ENCODE assay signal across 1 cellular context in the genomic region with DNA sequence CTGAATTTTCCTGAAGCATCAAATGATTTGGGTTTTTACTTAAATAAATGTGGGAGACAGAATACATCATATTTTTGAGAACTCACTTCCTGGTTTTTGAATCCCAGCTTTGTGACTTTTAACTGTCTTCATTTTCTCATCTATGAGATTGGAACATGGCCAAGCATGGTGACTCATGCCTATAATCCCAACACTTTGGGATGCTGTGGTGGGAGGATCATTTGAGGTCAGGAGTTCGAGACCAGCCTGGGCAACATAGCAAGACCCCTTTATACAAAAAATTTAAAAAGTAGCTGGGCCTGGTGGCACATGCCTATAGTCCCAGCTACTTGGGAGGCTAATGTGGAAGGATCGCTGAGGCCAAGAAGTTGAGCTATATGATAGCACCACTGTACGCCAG.
TF ChIP-seq lines count a peak whose summit lies in the region.

No MANE protein-coding gene starts in this region.

TF ChIP-seq in K562, 482 proteins besides CTCF, POLR2A, EP300 and RAD21 (continued from another document and continues in another):
- TF ChIP-seq, protein P1, sequence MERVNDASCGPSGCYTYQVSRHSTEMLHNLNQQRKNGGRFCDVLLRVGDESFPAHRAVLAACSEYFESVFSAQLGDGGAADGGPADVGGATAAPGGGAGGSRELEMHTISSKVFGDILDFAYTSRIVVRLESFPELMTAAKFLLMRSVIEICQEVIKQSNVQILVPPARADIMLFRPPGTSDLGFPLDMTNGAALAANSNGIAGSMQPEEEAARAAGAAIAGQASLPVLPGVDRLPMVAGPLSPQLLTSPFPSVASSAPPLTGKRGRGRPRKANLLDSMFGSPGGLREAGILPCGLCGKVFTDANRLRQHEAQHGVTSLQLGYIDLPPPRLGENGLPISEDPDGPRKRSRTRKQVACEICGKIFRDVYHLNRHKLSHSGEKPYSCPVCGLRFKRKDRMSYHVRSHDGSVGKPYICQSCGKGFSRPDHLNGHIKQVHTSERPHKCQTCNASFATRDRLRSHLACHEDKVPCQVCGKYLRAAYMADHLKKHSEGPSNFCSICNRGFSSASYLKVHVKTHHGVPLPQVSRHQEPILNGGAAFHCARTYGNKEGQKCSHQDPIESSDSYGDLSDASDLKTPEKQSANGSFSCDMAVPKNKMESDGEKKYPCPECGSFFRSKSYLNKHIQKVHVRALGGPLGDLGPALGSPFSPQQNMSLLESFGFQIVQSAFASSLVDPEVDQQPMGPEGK (CRISPR knock-in tag; IDR thresholded peaks at IDR 0.05; ENCODE audit: borderline replicate concordance), result no peak
- TF ChIP-seq, protein P2, sequence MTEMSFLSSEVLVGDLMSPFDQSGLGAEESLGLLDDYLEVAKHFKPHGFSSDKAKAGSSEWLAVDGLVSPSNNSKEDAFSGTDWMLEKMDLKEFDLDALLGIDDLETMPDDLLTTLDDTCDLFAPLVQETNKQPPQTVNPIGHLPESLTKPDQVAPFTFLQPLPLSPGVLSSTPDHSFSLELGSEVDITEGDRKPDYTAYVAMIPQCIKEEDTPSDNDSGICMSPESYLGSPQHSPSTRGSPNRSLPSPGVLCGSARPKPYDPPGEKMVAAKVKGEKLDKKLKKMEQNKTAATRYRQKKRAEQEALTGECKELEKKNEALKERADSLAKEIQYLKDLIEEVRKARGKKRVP (CRISPR knock-in tag; IDR thresholded peaks at IDR 0.05), result no peak
- TF ChIP-seq SRSF3 (IDR thresholded peaks at IDR 0.05; ENCODE audit: insufficient read depth, low read length) (no peak), LEF1 (IDR thresholded peaks at IDR 0.05) (no peak), LARP7 (IDR thresholded peaks at IDR 0.05) (no peak), PREB (CRISPR knock-in tag; IDR thresholded peaks at IDR 0.05) (no peak), SMARCE1 (IDR thresholded peaks at IDR 0.05) (0 out of 2 replicates have a peak, but pooled peaks have one; percentile 18), HNRNPLL (IDR thresholded peaks at IDR 0.05; ENCODE audit: low read depth, low read length, poor library complexity, severe bottlenecking) (no peak), EWSR1 (IDR thresholded peaks at IDR 0.05; ENCODE audit: borderline replicate concordance, low read depth, partially characterized antibody) (no peak), TSHZ1 (CRISPR knock-in tag; IDR thresholded peaks at IDR 0.05) (no peak), TRIM25 (IDR thresholded peaks at IDR 0.05; ENCODE audit: borderline replicate concordance) (no peak), PHTF2 (CRISPR knock-in tag; IDR thresholded peaks at IDR 0.05) (no peak), ZNF124 (CRISPR knock-in tag; IDR thresholded peaks at IDR 0.05) (no peak), ATF3 (IDR thresholded peaks at IDR 0.05) (peak; percentile 86), ATF3 (CRISPR knock-in tag; conservative IDR thresholded peaks at IDR 0.05) (no peak), SRSF9 (IDR thresholded peaks at IDR 0.05; ENCODE audit: borderline replicate concordance, low read depth, low read length) (no peak), PTRF (tag; IDR thresholded peaks at IDR 0.05) (no peak), ESRRA (IDR thresholded peaks at IDR 0.05; ENCODE audit: borderline replicate concordance, low read depth) (no peak), COPS2 (conservative IDR thresholded peaks at IDR 0.05) (no peak), ZNF316 (IDR thresholded peaks at IDR 0.05) (no peak), GATAD2A (IDR thresholded peaks at IDR 0.05) (no peak), ZNF311 (CRISPR knock-in tag; IDR thresholded peaks at IDR 0.05) (no peak), ZNF764 (CRISPR knock-in tag; IDR thresholded peaks at IDR 0.05; ENCODE audit: low read depth) (no peak), MEIS2 (IDR thresholded peaks at IDR 0.05; ENCODE audit: partially characterized antibody) (no peak), TSC22D4 (tag; IDR thresholded peaks at IDR 0.05) (no peak), BRF2 (IDR thresholded peaks at IDR 0.05; ENCODE audit: borderline replicate concordance, insufficient read depth, insufficient read length) (no peak), NR3C1 (CRISPR knock-in tag; IDR thresholded peaks at IDR 0.05) (no peak), EP400 (IDR thresholded peaks at IDR 0.05) (no peak), ZNF79 (CRISPR knock-in tag; IDR thresholded peaks at IDR 0.05; ENCODE audit: low read depth) (no peak), RBM25 (IDR thresholded peaks at IDR 0.05; ENCODE audit: low read depth, low read length, severe bottlenecking) (peak; percentile 73), BRD9 (IDR thresholded peaks at IDR 0.05; ENCODE audit: low read depth, partially characterized antibody) (no peak), NFE2 (IDR thresholded peaks at IDR 0.05; ENCODE audit: low read depth) (peak; percentile 62), STAT5B (CRISPR knock-in tag; IDR thresholded peaks at IDR 0.05) (no peak), ELK1 (CRISPR knock-in tag; IDR thresholded peaks at IDR 0.05) (no peak), ZNF785 (CRISPR knock-in tag; IDR thresholded peaks at IDR 0.05) (no peak), CCNT2 (IDR thresholded peaks at IDR 0.05; ENCODE audit: borderline replicate concordance, extremely low read depth, insufficient read length, low read depth, low read length) (no peak), ZBTB7A (IDR thresholded peaks at IDR 0.05; ENCODE audit: borderline replicate concordance, control insufficient read depth, low read depth, low read length) (no peak), ZNF740 (CRISPR knock-in tag; IDR thresholded peaks at IDR 0.05) (no peak), ZNF740 (tag; IDR thresholded peaks at IDR 0.05) (no peak), ZNF699 (CRISPR knock-in tag; IDR thresholded peaks at IDR 0.05; ENCODE audit: insufficient replicate concordance) (no peak), MLX (CRISPR knock-in tag; conservative IDR thresholded peaks at IDR 0.05) (no peak), CBFA2T3 (IDR thresholded peaks at IDR 0.05) (no peak), RCOR1 (IDR thresholded peaks at IDR 0.05; ENCODE audit: borderline replicate concordance in 1 of 2, low read depth in 2 of 2, low read length in 2 of 2) (peak in 1 of 2 experiments; percentile 47; a peak in 1 of 4 replicates)
- TF ChIP-seq, protein P3, sequence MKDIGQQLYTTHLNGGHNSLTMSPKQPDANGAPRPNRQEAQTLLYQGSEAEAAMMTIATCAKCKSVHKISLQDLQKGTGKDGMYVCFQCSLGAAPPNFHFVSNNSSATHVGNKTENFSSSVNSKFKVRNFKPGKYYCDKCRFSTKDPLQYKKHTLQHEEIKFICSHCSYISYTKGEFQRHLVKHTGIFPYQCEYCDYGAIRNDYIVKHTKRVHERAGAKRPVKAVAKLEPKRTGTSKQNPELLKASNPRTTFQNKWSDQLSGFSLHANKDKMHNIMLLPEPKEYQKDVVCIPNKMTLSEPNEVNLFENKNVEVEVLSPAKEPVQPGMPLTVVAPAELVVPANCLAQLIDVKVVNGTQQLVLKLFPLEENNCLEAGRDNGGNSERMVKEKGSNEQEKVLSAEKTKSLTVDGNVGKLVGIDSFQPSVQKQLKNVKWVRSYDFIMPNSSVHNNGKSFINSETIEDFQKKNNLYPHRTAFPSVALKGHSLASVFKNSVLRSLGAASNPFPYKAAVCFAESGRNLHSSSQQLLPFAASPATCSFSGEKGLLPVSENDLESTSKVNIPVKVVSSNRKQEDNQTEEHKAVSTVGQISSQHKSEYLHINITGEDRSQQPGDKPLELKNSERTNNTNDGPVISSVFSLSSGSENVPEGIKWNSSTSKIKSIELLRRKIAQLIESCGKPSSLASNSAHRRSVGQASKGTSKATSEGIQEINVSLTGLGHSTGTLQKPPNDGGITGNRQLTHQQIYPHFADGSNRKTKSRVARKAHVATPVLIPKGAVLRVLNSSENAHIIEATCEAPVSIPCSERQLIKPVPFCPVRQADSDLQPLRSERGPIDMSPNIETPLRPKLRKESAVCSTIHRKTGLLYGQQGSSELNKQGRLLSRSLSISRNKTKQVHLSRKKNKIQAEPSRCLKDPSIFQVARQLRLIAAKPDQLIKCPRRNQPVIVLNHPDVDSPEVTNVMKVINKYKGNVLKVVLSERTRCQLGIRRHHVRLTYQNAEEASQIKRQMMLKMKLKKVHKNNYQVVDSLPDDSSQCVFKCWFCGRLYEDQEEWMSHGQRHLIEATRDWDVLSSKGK (CRISPR knock-in tag; IDR thresholded peaks at IDR 0.05), result no peak
- TF ChIP-seq, protein P4, sequence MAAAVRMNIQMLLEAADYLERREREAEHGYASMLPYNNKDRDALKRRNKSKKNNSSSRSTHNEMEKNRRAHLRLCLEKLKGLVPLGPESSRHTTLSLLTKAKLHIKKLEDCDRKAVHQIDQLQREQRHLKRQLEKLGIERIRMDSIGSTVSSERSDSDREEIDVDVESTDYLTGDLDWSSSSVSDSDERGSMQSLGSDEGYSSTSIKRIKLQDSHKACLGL (CRISPR knock-in tag; IDR thresholded peaks at IDR 0.05; ENCODE audit: borderline replicate concordance, poor library complexity, severe bottlenecking), result no peak
